In the genomic region with DNA sequence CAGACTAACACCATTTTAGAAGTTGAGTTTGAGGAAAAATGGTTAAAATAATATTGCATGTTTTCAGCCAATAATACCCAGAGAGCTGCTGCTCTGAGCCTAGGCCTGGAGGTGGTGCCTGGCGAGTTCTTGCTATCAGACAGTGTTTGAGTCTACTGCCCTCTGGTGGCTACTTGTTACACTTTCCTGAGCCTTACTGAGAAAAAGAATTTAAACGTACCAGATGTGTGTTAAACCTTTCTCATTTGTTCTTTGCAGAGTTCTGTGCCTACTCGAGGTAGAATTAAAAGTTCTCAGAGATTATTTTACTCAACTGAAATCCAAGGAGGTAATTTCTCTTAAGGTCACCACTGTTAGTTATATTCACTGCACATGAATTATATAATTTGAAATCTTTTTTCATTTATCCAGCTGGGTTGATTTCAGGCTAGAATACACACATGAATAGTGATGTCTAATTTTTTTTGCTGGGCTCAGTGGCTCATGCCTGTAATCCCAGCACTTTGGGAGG, we compare ENCODE assay signal across 8 cellular contexts. TPM values are rescaled to one million over a fixed set of nuclear protein-coding genes. Genes with fewer than 3 reads are reported as not detected.
DNase-seq lines count a peak whose midpoint lies in the region; ATAC-seq and TF ChIP-seq lines count a peak whose summit lies in the region.

No MANE protein-coding gene starts in this region.

- no peak overlapping the region for H2AK9ac ChIP-seq in IMR-90 (replicated peaks; ENCODE audit: low read depth, low read length, poor library complexity)

- no peak overlapping the region for H4K5ac ChIP-seq in IMR-90 (ENCODE audit: low read depth, low read length)

- dilution Hi-C loops in IMR-90 (cut with HindIII; ENCODE audit: low sequenced_read_pairs, unreplicated experiment): loop anchor here (25.0 kb wide), 1 partner anchor 201 kb away; no protein-coding TSS in a partner anchor

- H2BK120ac ChIP-seq in IMR-90 (ENCODE audit: low read depth, low read length): no peak overlapping the region

- no peak for TF ChIP-seq POLR2A in IMR-90 (IDR thresholded peaks at IDR 0.05; ENCODE audit: low read depth, low read length)

- H3K4ac ChIP-seq in IMR-90 (ENCODE audit: low read depth, low read length): no peak overlapping the region

- no peaks in the 10 kb centered on the region for H3K9me1 ChIP-seq in IMR-90 (ENCODE audit: insufficient read depth, low read length)

- H3K27me3 ChIP-seq in IMR-90 (ENCODE audit: control insufficient read depth, insufficient read depth, low read length) (no peaks in the 10 kb centered on the region), NT2/D1 (ENCODE audit: insufficient read depth, insufficient read length) (no peaks in the 10 kb centered on the region)

- H3K14ac ChIP-seq in IMR-90 (replicated peaks; ENCODE audit: low read depth, low read length): no peak overlapping the region

- no peak overlapping the region for H2BK15ac ChIP-seq in IMR-90 (ENCODE audit: low read depth, low read length)

- ATAC-seq in GM21447 (IDR thresholded peaks at IDR 0.05; ENCODE audit: unreplicated experiment) (peak; percentile 94), IMR-90 (ENCODE audit: low read depth) (peak; percentile 95)

- H3K18ac ChIP-seq in IMR-90 (ENCODE audit: low read depth, low read length): no peak overlapping the region

- peak; percentile 98 for TF ChIP-seq RAD21 in IMR-90 (IDR thresholded peaks at IDR 0.05; ENCODE audit: low read length)

- H3K4me1 ChIP-seq in IMR-90 (ENCODE audit: control insufficient read depth, insufficient read depth, low read length): peaks cover 9% of the 10 kb centered on the region
- H3K4me1 ChIP-seq in NT2/D1 (ENCODE audit: insufficient read depth, insufficient read length): no peaks in the 10 kb centered on the region

- no peaks in the 10 kb centered on the region for H4K20me1 ChIP-seq in IMR-90 (ENCODE audit: insufficient read depth, low read length)

- H3K79me1 ChIP-seq in IMR-90 (ENCODE audit: low read depth in 1 of 2, low read length in 2 of 2): no peaks in the 10 kb centered on the region; a peak in 1 of 4 replicates

- H2AK5ac ChIP-seq in IMR-90 (ENCODE audit: low read depth, low read length): no peak overlapping the region

- no peak overlapping the region for H2BK5ac ChIP-seq in IMR-90 (ENCODE audit: low read depth, low read length, poor library complexity, severe bottlenecking)

- no peak overlapping the region for H3K56ac ChIP-seq in IMR-90 (ENCODE audit: extremely low read depth, insufficient read depth, low read length)

- POLR2A ChIA-PET in IMR-90 (lab: Charles Lee; ENCODE audit: unreplicated experiment): no interaction called here

- H2BK20ac ChIP-seq in IMR-90 (ENCODE audit: low read depth, low read length): no peak overlapping the region

- no peak overlapping the region for H3K23ac ChIP-seq in IMR-90 (ENCODE audit: low read depth, low read length)

- DNase-seq in COLO668 (lab: John Stamatoyannopoulos, UW; ENCODE audit: unreplicated experiment) (peak; percentile 82), IMR-90 (peak; percentile 91), NT2/D1 (ENCODE audit: low read depth, low spot score) (peak; percentile 90), epidermal melanocyte (ENCODE audit: insufficient read length, low spot score) (peak; percentile 68), mucosa of gallbladder (ENCODE audit: low spot score) (peak; percentile 89)
- DNase-seq in activated CD8-positive, alpha-beta memory T cell treated with anti-CD3 and anti-CD28 coated beads for 4 hours (ENCODE audit: low read depth in 2 of 2): peak; percentile 49 to 63
- DNase-seq in stimulated activated CD8-positive, alpha-beta memory T cell treated with anti-CD3 and anti-CD28 coated beads, Interleukin-4, amount 100 ng/mL, for 48 hours: peak; percentile 77

- in situ Hi-C loops in IMR-90 (cut with MboI; ENCODE audit: low sequenced_read_pairs): no loop called here

- H4K8ac ChIP-seq in IMR-90 (ENCODE audit: low read depth in 2 of 2, low read length in 2 of 2): no peak overlapping the region

- no peak overlapping the region for H2AFZ ChIP-seq in IMR-90 (replicated peaks; ENCODE audit: low read length, poor library complexity)

- H3K9ac ChIP-seq in IMR-90 (ENCODE audit: low read depth, low read length) (no peak overlapping the region), NT2/D1 (ENCODE audit: insufficient read length, low read depth) (no peak overlapping the region)

- no peak overlapping the region for H3K4me2 ChIP-seq in IMR-90 (ENCODE audit: low read depth, low read length)

- TF ChIP-seq CTCF in IMR-90 (conservative IDR thresholded peaks at IDR 0.05; ENCODE audit: low read depth, low read length): peak; percentile 98

- BruUV-seq in IMR-90 (replicated peaks; lab: Mats Ljungman, UMichigan): no TSS peak

- CTCF ChIA-PET in IMR-90 (lab: Yijun Ruan, JAX): interaction anchor here (0.6 to 2.7 kb wide), 18 partner anchors 9 to 583 kb away, joined by 3 to 18 read pairs (median 3); no protein-coding TSS in a partner anchor

- H3K36me3 ChIP-seq in IMR-90 (ENCODE audit: control insufficient read depth, insufficient read depth, low read length): 0 out of 2 replicates have a peak, but pooled peaks cover 1% of the 10 kb centered on the region
- H3K36me3 ChIP-seq in NT2/D1 (ENCODE audit: insufficient read depth, insufficient read length, low read length): no peaks in the 10 kb centered on the region

- intact Hi-C loops in IMR-90 (cut with micrococcal nuclease): loop anchor here (1.0 to 5.0 kb wide), 6 partner anchors 136 to 286 kb away; no protein-coding TSS in a partner anchor

- H3K9me3 ChIP-seq in IMR-90 (ENCODE audit: control insufficient read depth, insufficient read depth, low read length): no peaks in the 10 kb centered on the region
- H3K9me3 ChIP-seq in NT2/D1 (ENCODE audit: insufficient read depth, low read length): no peaks in the 10 kb centered on the region

- no CpG with 5 or more reads among the region's 3 CpGs for WGBS in IMR-90 (ENCODE audit: extremely low coverage in 2 of 2, insufficient read length in 1 of 2), 2 experiments

- H3K27ac ChIP-seq in IMR-90 (ENCODE audit: insufficient read depth, low read length): no peak overlapping the region

- H4K91ac ChIP-seq in IMR-90 (ENCODE audit: insufficient read depth, low read depth, low read length): no peak overlapping the region

- H3K4me3 ChIP-seq in IMR-90 (ENCODE audit: insufficient read depth, low read depth, low read length): no peak overlapping the region
- H3K4me3 ChIP-seq in NT2/D1 (ENCODE audit: insufficient read length, low read depth): no peak overlapping the region

TF ChIP-seq in IMR-90, 13 proteins besides CTCF, POLR2A, EP300 and RAD21:
- TF ChIP-seq, protein P1, sequence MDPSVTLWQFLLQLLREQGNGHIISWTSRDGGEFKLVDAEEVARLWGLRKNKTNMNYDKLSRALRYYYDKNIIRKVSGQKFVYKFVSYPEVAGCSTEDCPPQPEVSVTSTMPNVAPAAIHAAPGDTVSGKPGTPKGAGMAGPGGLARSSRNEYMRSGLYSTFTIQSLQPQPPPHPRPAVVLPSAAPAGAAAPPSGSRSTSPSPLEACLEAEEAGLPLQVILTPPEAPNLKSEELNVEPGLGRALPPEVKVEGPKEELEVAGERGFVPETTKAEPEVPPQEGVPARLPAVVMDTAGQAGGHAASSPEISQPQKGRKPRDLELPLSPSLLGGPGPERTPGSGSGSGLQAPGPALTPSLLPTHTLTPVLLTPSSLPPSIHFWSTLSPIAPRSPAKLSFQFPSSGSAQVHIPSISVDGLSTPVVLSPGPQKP (IDR thresholded peaks at IDR 0.05; ENCODE audit: borderline replicate concordance, low read depth, low read length): no peak
- TF ChIP-seq RFX5 (IDR thresholded peaks at IDR 0.05; ENCODE audit: low read depth, low read length): no peak
- no peak for TF ChIP-seq MXI1 (IDR thresholded peaks at IDR 0.05; ENCODE audit: borderline replicate concordance, low read depth, low read length)
- no peak; the same call in 1 of the 2 replicates for TF ChIP-seq CHD1 (IDR thresholded peaks at IDR 0.05; ENCODE audit: low read depth, low read length)
- TF ChIP-seq SMC3 (IDR thresholded peaks at IDR 0.05; ENCODE audit: low read depth, low read length): peak; percentile 99
- TF ChIP-seq MAFK (IDR thresholded peaks at IDR 0.05; ENCODE audit: low read depth, low read length): no peak

RNA-seq across cellular contexts. Expression of gene SHLD1, which starts 38.2 kb away (rescaled TPM):
- total RNA-seq in IMR-90 (2012; rRNA removed) (1.9 and 3.0 TPM in 2 replicates), mucosa of gallbladder (12.1 TPM)
- polyA plus RNA-seq in IMR-90 (2012; rRNA removed): 2.2 and 2.6 TPM in 2 replicates
- 2.3 and 2.6 TPM in 2 replicates for polyA plus RNA-seq in IMR-90 (2012; cell fraction: cytosol; rRNA removed)
- polyA plus RNA-seq in IMR-90 (2012; cell fraction: nucleus; rRNA removed; ENCODE audit: low replicate concordance): 1.3 and 2.8 TPM in 2 replicates
